In the genomic region with DNA sequence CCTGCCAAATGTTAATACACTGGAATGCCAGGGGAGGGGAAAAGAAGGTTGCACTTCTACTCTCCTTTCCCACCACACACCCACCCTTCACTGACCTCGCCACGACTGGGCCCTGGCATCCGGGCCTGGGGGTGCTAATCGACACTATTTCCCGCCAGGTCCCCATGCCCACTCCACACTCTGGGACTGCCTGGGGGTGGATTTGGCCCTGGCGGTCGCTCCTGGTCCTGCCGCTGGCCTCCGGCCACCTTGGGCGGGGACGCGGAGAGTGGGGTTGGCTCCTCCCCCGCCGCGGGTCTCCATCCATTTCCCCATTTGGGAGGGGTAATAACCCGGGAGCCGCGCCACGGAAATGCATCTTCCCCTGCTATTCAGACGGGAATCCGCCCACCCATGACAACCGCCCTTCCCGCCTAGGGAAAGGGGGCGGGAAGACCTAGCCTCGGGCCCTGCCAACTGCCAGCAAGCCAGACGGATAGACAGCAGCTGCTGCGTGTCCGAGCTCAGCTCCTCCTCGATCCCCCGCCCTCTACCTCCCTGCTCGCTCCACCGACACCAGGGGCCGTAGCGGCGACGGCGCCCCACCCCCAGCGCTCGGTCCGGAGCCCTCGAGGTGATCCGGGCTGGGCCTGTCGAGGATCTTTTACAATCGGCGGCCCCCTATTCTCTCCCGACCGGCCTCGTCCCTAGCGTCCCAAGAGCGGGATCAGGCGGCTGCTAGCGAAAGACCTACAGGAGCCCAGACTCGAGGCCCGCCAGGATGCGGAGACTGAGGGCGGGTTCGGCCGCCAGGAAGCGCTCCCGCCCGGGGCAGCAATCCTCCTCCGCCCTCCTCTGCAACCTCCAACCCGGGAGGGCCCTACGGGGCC, we compare ENCODE assay signal across 8 cellular contexts.
DNase-seq lines count a peak whose midpoint lies in the region; ATAC-seq and TF ChIP-seq lines count a peak whose summit lies in the region.

No MANE protein-coding gene starts in this region.

- no peak overlapping the region for H2BK20ac ChIP-seq in H9 (ENCODE audit: low read depth, low read length, poor library complexity, severe bottlenecking)

- H3K4me2 ChIP-seq in H9 (ENCODE audit: insufficient read depth, insufficient read length, low read length) = peak overlapping the region; percentile 63

- H3K4me1 ChIP-seq in H9 (ENCODE audit: insufficient read depth, low read length) (no peaks in the 10 kb centered on the region), body of pancreas (no peaks in the 10 kb centered on the region), right cardiac atrium (ENCODE audit: control insufficient read depth, insufficient read depth, low read length) (no peaks in the 10 kb centered on the region)

- peak; percentile 25 for DNase-seq in GM04504 (ENCODE audit: low read depth)
- peak; percentile 69 for DNase-seq in H9
- peak; percentile 85 for DNase-seq in NB4 (ENCODE audit: low read depth)
- DNase-seq in SW 1271 (lab: John Stamatoyannopoulos, UW) = peak; percentile 61 to 73
- DNase-seq in body of pancreas = peak; percentile 60 to 76 (median 70)
- DNase-seq in right cardiac atrium = peak; percentile 91 to 95 (median 94)
- DNase-seq in pons (ENCODE audit: low spot score) = peak; percentile 46
- no peak for DNase-seq in cerebellar nuclear complex (lab: John Stamatoyannopoulos, UW)

- TF ChIP-seq POLR2A in NB4 (IDR thresholded peaks at IDR 0.05; ENCODE audit: extremely low read depth, insufficient read length) (peak; percentile 16), body of pancreas (IDR thresholded peaks at IDR 0.05) (peak in 1 of 3 donors; percentile 24)

- H3K23ac ChIP-seq in H9 (ENCODE audit: insufficient read length, low read depth, low read length) = no peak overlapping the region

- peak overlapping the region; percentile 60 for H3K4me3 ChIP-seq in NB4 (ENCODE audit: low read depth, low read length)
- peak overlapping the region in 1 of 2 donors; percentile 34 for H3K4me3 ChIP-seq in body of pancreas
- peak overlapping the region; percentile 53 for H3K4me3 ChIP-seq in right cardiac atrium (ENCODE audit: low read length)

- H3K9me3 Mint-ChIP-seq in H9 = peaks cover 31 to 63% of the 10 kb centered on the region in 2 experiments

- H3K27ac ChIP-seq in H9 (ENCODE audit: insufficient read length, low read depth, low read length) (no peak overlapping the region), body of pancreas (peak overlapping the region; percentile 47 to 80 (median 66)), right cardiac atrium (ENCODE audit: low read length) (peak overlapping the region; percentile 86)

- H3K79me1 ChIP-seq in H9 (ENCODE audit: insufficient read depth, low read depth, low read length, poor library complexity, severe bottlenecking) = no peaks in the 10 kb centered on the region

- H4K8ac ChIP-seq in H9 (replicated peaks; ENCODE audit: insufficient read length, low read depth, low read length) = no peak overlapping the region

- H3K56ac ChIP-seq in H9 (ENCODE audit: insufficient read length, low read depth, low read length) = no peak overlapping the region

- H2BK5ac ChIP-seq in H9 (ENCODE audit: insufficient read length, low read length) = no peak overlapping the region

- H3T11ph ChIP-seq in H9 (ENCODE audit: low read length) = no peak overlapping the region

- no peak overlapping the region for H3K9ac ChIP-seq in H9 (ENCODE audit: extremely low read depth, insufficient read length, low read length)

- no peaks in the 10 kb centered on the region for H3K36me3 ChIP-seq in body of pancreas (replicated peaks in 1 of 2; ENCODE audit: insufficient read depth in 1 of 2, low read depth in 2 of 2)

- peaks cover 2 to 14% (median 4%) of the 10 kb centered on the region in 3 experiments; a peak in 6 of 7 replicates for H3K36me3 Mint-ChIP-seq in H9 (ENCODE audit: insufficient read depth in 1 of 3, low read depth in 3 of 3)

- H3K27me3 ChIP-seq in H9 (ENCODE audit: insufficient read depth, low read length) (no peaks in the 10 kb centered on the region), body of pancreas (no peaks in the 10 kb centered on the region), right cardiac atrium (ENCODE audit: control insufficient read depth, insufficient read depth) (no peaks in the 10 kb centered on the region)

- H3K23me2 ChIP-seq in H9 (ENCODE audit: insufficient read length, low read depth, low read length, poor library complexity, severe bottlenecking) = peaks cover 5% of the 10 kb centered on the region

- H2AFZ ChIP-seq in H9 (ENCODE audit: low read length) = no peak overlapping the region

- H2BK15ac ChIP-seq in H9 (ENCODE audit: low read depth, low read length) = no peak overlapping the region

- no peak overlapping the region for H3K4ac ChIP-seq in H9 (ENCODE audit: low read depth, low read length)

- H3K27ac Mint-ChIP-seq in H9 = no peak overlapping the region

- intact Hi-C loops in body of pancreas (cut with DNase I) = no loop called here
- intact Hi-C loops in right cardiac atrium (cut with DNase I) = loop anchor here in 1 of 4 donors (10.0 kb wide), 1 partner anchor 152 kb away; no protein-coding TSS in a partner anchor

- no peak overlapping the region for H4K91ac ChIP-seq in H9 (ENCODE audit: insufficient read length, low read depth, low read length)

- ATAC-seq in body of pancreas (peak; percentile 82), right cardiac atrium (peak; percentile 94 to 96)

- no peak overlapping the region for H2BK120ac ChIP-seq in H9 (ENCODE audit: low read depth, low read length, poor library complexity, severe bottlenecking)

- no peaks in the 10 kb centered on the region for H4K20me1 ChIP-seq in H9 (ENCODE audit: control insufficient read depth, insufficient read depth, insufficient read length)

- no peak overlapping the region for H4K5ac ChIP-seq in H9 (ENCODE audit: insufficient read length, low read depth, low read length)

- H3K9me3 ChIP-seq in H9 (ENCODE audit: control insufficient read depth, low read depth, low read length) = no peaks in the 10 kb centered on the region
- H3K9me3 ChIP-seq in body of pancreas = no peaks in the 10 kb centered on the region
- no peaks in the 10 kb centered on the region for H3K9me3 ChIP-seq in right cardiac atrium (ENCODE audit: control insufficient read depth, low read length)

- peaks cover 7% of the 10 kb centered on the region for H3K27me3 Mint-ChIP-seq in H9 (ENCODE audit: low read depth)

- peaks cover 18 to 20% of the 10 kb centered on the region in 2 experiments for H3K4me1 Mint-ChIP-seq in H9

- H3K4me3 Mint-ChIP-seq in H9 = peak overlapping the region; percentile 63 to 76

- no peak overlapping the region for H3K14ac ChIP-seq in H9 (ENCODE audit: insufficient read depth, low read length)

- no CpG with 5 or more reads among the region's 64 CpGs for WGBS in H9 (ENCODE audit: extremely low coverage, insufficient read length, low lambda C conversion rate)
- WGBS in body of pancreas, 2 donors = 0% methylated on average over 43 of the region's 64 CpGs; no CpG with 5 or more reads in 1 of the 2 donors
- 1% methylated on average over 64 of the region's 64 CpGs for WGBS in right cardiac atrium

- no peak overlapping the region for H3K18ac ChIP-seq in H9 (ENCODE audit: insufficient read length, low read depth, low read length)

- TF ChIP-seq CTCF in H9 (conservative IDR thresholded peaks at IDR 0.05) (peak; percentile 35; the same call in 2 of the 3 replicates), NB4 (IDR thresholded peaks at IDR 0.05; ENCODE audit: low read depth, low read length) (peak; percentile 13), body of pancreas (IDR thresholded peaks at IDR 0.05) (peak in 5 of 7 experiments; percentile 28 to 57 (median 46))

- H3K79me2 ChIP-seq in H9 (ENCODE audit: insufficient read depth, low read length) = no peaks in the 10 kb centered on the region

- H2BK12ac ChIP-seq in H9 (ENCODE audit: insufficient read length, low read depth, low read length) = no peak overlapping the region

- H2AK5ac ChIP-seq in H9 (ENCODE audit: insufficient read length, low read length) = no peak overlapping the region

Comparison
In these comparisons a context has a peak if more than half of its experiments do, and no peak if none do; other contexts are left out.
1. DNase-seq: peak in GM04504 (single experiment), H9 (single experiment), NB4 (single experiment), SW 1271 (2 of 2), body of pancreas (4 of 4), right cardiac atrium (3 of 3) and pons (single experiment); none in cerebellar nuclear complex (0 of 2).
2. Peak in every context shown above with its lines, with median percentiles within 50 percentile points of each other: CTCF ChIP-seq.